Comparison of ENCODE assay signal across 1 cellular context in genomic region chr20:6007529-6008103, GRCh38.
TF ChIP-seq lines count a peak whose summit lies in the region.

No MANE protein-coding gene starts in this region.

TF ChIP-seq in GM12878, 131 proteins besides CTCF, POLR2A, EP300 and RAD21:
- no peak for TF ChIP-seq FOS (IDR thresholded peaks at IDR 0.05; ENCODE audit: borderline replicate concordance, extremely low read depth, insufficient read length)
- no peak for TF ChIP-seq BRCA1 (IDR thresholded peaks at IDR 0.05; ENCODE audit: low read depth, low read length)
